20 cellular contexts compared by ENCODE assay signal in genomic region chr7:151645311-151645710, GRCh38.
DNase-seq lines count a peak whose midpoint lies in the region; ATAC-seq, FAIRE-seq and TF ChIP-seq lines count a peak whose summit lies in the region.
"Had no signal": no experiment of that assay in that cellular context is flagged by ENCODE, and none has a peak within 500 bp of the region (broad histone marks: within the 10 kb centered on the region; RNA-seq: fewer than 3 reads in every experiment).

No MANE protein-coding gene starts in this region.

- H3K4me3 ChIP-seq in bronchial epithelial cell (ENCODE audit: low read depth, low read length), result no peak overlapping the region
- H3K4me3 ChIP-seq: BLaER1 treated with 17β-estradiol and CSF1 and Interleukin-3, amounts not matched to agents 10 nM and 100 nM; GM12878; GM23248 had no signal

- no peak for FAIRE-seq in bronchial epithelial cell (lab: Jason Lieb, UNC)
- FAIRE-seq: GM19239, HTR-8/SVneo had no signal

- TF ChIP-seq CTCF in bronchial epithelial cell (IDR thresholded peaks at IDR 0.05; ENCODE audit: insufficient read depth, low read length, severe bottlenecking), result no peak

- DNase-seq in MV-4-11 (lab: John Stamatoyannopoulos, UW) (peak; percentile 20), bronchial epithelial cell (ENCODE audit: low read depth) (peak; percentile 66), left colon (no peak)
- no peak for DNase-seq in activated CD8-positive, alpha-beta memory T cell treated with anti-CD3 and anti-CD28 coated beads, Interleukin-2, amount 50 U/mL, for 4 hours
- DNase-seq: CD8-positive, alpha-beta T cell; COR-L47; DMS 273 treated with DMSO at 0.1 percent for 48 hours; DMS53; DND-41; EL; GM23248; HCEC 1CT; HFFc6; IMR-90 had no signal

- H3K36me3 ChIP-seq in bronchial epithelial cell (ENCODE audit: control insufficient read depth, insufficient read depth, low read length), result no peaks in the 10 kb centered on the region

- intact Hi-C loops in left colon (cut with DNase I, micrococcal nuclease), result no loop called here

- no peaks in the 10 kb centered on the region for H3K27me3 ChIP-seq in bronchial epithelial cell (ENCODE audit: control insufficient read depth, insufficient read depth, low read length)
- H3K27me3 ChIP-seq: BLaER1 treated with 17β-estradiol and CSF1 and Interleukin-3, amounts not matched to agents 10 nM and 100 nM had no signal

- peak; percentile 63 for ATAC-seq in esophagus mucosa
- ATAC-seq in left colon, result no peak
- ATAC-seq in GM21360 (IDR thresholded peaks at IDR 0.05; ENCODE audit: unreplicated experiment), result no peak
- ATAC-seq: CD8-positive, alpha-beta T cell; GM12878 had no signal

Comparison
In these comparisons a context has a peak if more than half of its experiments do, and no peak if none do; other contexts are left out.
1. DNase-seq: peak in MV-4-11 (single experiment) and bronchial epithelial cell (single experiment); none in left colon (0 of 2) and activated CD8-positive, alpha-beta memory T cell treated with anti-CD3 and anti-CD28 coated beads, Interleukin-2, amount 50 U/mL, for 4 hours (single experiment).